Comparison of ENCODE assay signal across 3 cellular contexts in the genomic region with DNA sequence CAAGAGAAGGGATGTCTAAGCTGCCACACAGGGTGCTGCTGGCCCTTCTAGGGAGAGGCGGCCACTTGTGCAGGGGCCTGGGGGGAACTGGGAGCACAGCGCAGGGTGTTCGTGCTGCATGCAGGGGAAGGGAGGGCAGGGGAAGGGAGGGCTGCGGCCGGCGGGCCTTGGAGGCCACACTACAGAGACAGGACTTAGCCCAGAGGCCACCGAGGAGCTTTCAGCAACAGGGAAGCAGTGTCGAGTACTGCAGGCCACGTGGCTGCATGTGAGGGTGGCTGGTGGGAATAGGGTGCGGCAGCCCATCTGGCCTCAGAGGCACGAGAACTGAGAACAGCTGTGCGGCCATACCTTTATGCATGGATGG. TPM values are rescaled to one million over a fixed set of nuclear protein-coding genes. Genes with fewer than 3 reads are reported as not detected.
"Had no signal": no experiment of that assay in that cellular context is flagged by ENCODE, and none has a peak within 500 bp of the region (broad histone marks: within the 10 kb centered on the region; RNA-seq: fewer than 3 reads in every experiment).

No MANE protein-coding gene starts in this region.

RNA-seq across cellular contexts. Expression of a gene that starts 35.8 kb away (rescaled TPM):
- total RNA-seq: activated naive CD8-positive, alpha-beta T cell treated with anti-CD3 and anti-CD28 coated beads, Interleukin-2, amount 10 ng/mL, durations not matched to agents 7 days and 5 days; activated T-cell treated with anti-CD3 and anti-CD28 coated beads, Interleukin-2, amount 50 U/mL, for 72 hours; T-helper 2 cell treated with Interferon-gamma antibody and Interleukin-4, amounts not matched to agents 100 ng/mL and 5 ng/mL, for 36 hours had no signal
